Comparison of ENCODE assay signal across 12 cellular contexts in the genomic region with DNA sequence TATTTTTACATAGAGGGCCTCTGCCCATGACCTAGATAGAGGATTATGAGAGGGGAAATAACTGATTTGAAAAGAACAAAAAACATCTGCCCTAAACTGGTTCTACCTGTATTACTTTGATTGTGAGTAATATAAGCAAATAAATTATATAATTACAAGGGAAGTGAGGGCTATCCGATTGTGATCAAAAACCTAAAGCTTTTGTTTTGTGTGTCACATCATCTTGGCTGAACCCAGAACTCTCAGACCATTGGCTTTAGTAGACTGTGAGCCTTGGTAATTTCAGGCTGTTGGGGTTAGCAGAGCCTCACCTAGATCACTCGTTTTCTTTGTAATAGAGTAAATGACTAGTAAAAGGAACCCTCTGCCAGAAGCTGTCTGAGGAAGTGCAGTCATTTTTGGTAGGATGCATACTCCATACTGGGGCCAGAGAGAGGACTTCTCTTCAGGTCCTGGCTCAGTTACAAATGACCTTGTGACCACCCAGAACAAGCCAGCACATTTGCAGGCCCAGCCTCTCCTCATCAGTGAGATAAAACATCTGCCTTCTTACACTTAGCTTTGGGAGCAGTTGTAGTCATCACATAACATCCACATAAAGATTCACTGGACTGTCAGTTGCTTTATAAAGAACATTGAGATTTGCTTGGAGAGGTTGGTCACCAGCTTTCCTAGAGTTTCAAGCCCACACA. TPM values are rescaled to one million over a fixed set of nuclear protein-coding genes. Genes with fewer than 3 reads are reported as not detected.
A peak's percentile ranks its signal among the peaks of the same experiment; 100 is the strongest.
DNase-seq lines count a peak whose midpoint lies in the region; ATAC-seq and TF ChIP-seq lines count a peak whose summit lies in the region.
"Had no signal": no experiment of that assay in that cellular context is flagged by ENCODE, and none has a peak within 500 bp of the region (broad histone marks: within the 10 kb centered on the region; RNA-seq: fewer than 3 reads in every experiment).

No MANE protein-coding gene starts in this region.

- H3F3A ChIP-seq in GM23248 (ENCODE audit: insufficient read depth): peaks cover 7% of the 10 kb centered on the region

- H4K20me1 ChIP-seq in GM23248 (ENCODE audit: insufficient read depth): peaks cover 8% of the 10 kb centered on the region; the same call in 1 of the 2 replicates

- H3K4me1 ChIP-seq in GM23248 (ENCODE audit: insufficient read depth): peaks cover 4% of the 10 kb centered on the region
- H3K4me1 ChIP-seq in body of pancreas: peaks cover 17% of the 10 kb centered on the region
- H3K4me1 ChIP-seq in heart right ventricle: peaks cover 12 to 88% (median 76%) of the 10 kb centered on the region in 9 donors
- H3K4me1 ChIP-seq in ovary (ENCODE audit: insufficient read depth): peaks cover 15% of the 10 kb centered on the region

- TF ChIP-seq POLR2A in body of pancreas (IDR thresholded peaks at IDR 0.05): no peak
- no peak for TF ChIP-seq POLR2A in ovary (IDR thresholded peaks at IDR 0.05)

- in situ Hi-C loops in GM23248 (cut with MboI): no loop called here

- DNase-seq in GM23248 (peak; percentile 9), body of pancreas (peak in 2 of 4 donors; percentile 22 to 34), heart right ventricle (peak in 1 of 2 donors; percentile 71), ovary (peak; percentile 45 to 66 (median 59)), DMS 273 treated with DMSO at 0.1 percent for 48 hours (lab: John Stamatoyannopoulos, UW) (no peak)
- DNase-seq: NCI-H146, NCI-H69 had no signal

- H3K36me3 ChIP-seq in GM23248 (ENCODE audit: low read depth) (peaks cover 16% of the 10 kb centered on the region; the same call in 1 of the 2 replicates), body of pancreas (replicated peaks in 1 of 2; ENCODE audit: insufficient read depth in 1 of 2, low read depth in 2 of 2) (peaks cover 0 to 4% of the 10 kb centered on the region in 2 donors), heart right ventricle (peaks cover 0 to 52% (median 21%) of the 10 kb centered on the region in 9 donors), ovary (no peaks in the 10 kb centered on the region)

- ATAC-seq in body of pancreas: peak; percentile 52
- peak; percentile 69 to 90 (median 86) for ATAC-seq in heart right ventricle
- no peak for ATAC-seq in HG02973 (IDR thresholded peaks at IDR 0.05; ENCODE audit: unreplicated experiment)
- no peak for ATAC-seq in GM18502 (IDR thresholded peaks at IDR 0.05; ENCODE audit: poor library complexity, unreplicated experiment)
- ATAC-seq in GM21737 (IDR thresholded peaks at IDR 0.05; ENCODE audit: unreplicated experiment): no peak

- H3K4me3 ChIP-seq in GM23248 (no peak overlapping the region), body of pancreas (no peak overlapping the region), heart right ventricle (no peak overlapping the region), ovary (no peak overlapping the region)

- H3K27ac ChIP-seq in GM23248 (no peak overlapping the region), body of pancreas (no peak overlapping the region), heart right ventricle (peak overlapping the region in 8 of 10 donors; percentile 23 to 75 (median 55)), ovary (no peak overlapping the region)
- H3K27ac ChIP-seq: epithelial cell of prostate, neutrophil had no signal

- no peaks in the 10 kb centered on the region for H3K27me3 ChIP-seq in GM23248 (replicated peaks; ENCODE audit: insufficient read depth)
- H3K27me3 ChIP-seq in body of pancreas: no peaks in the 10 kb centered on the region
- H3K27me3 ChIP-seq in heart right ventricle: no peaks in the 10 kb centered on the region
- no peaks in the 10 kb centered on the region for H3K27me3 ChIP-seq in ovary
- H3K27me3 ChIP-seq: neutrophil had no signal

- H3K9ac ChIP-seq in GM23248: no peak overlapping the region

- H3K4me2 ChIP-seq in GM23248 (ENCODE audit: unreplicated experiment): no peak overlapping the region

- 70 to 71% methylated on average over 2 of the region's 2 CpGs for WGBS in GM23248 (ENCODE audit: low coverage in 1 of 2, low lambda C conversion rate in 2 of 2, missing lambda C conversion rate in 2 of 2), 2 experiments
- WGBS in body of pancreas, 2 donors: 39 to 44% methylated on average over 2 of the region's 2 CpGs
- 38 to 45% methylated on average over 2 of the region's 2 CpGs for WGBS in heart right ventricle, 2 donors
- WGBS in ovary, 3 donors: 16 to 20% (median 17%) methylated on average over 2 of the region's 2 CpGs

- no peak overlapping the region for H2AFZ ChIP-seq in GM23248

- H3K79me2 ChIP-seq in GM23248 (ENCODE audit: insufficient read depth): peaks cover 100% of the 10 kb centered on the region

- H3K9me3 ChIP-seq in GM23248 (ENCODE audit: low read depth): no peaks in the 10 kb centered on the region
- H3K9me3 ChIP-seq in body of pancreas: no peaks in the 10 kb centered on the region
- no peaks in the 10 kb centered on the region for H3K9me3 ChIP-seq in heart right ventricle
- H3K9me3 ChIP-seq in ovary: no peaks in the 10 kb centered on the region
- H3K9me3 ChIP-seq: neutrophil had no signal

- no peak for TF ChIP-seq EP300 in ovary (IDR thresholded peaks at IDR 0.05)

- intact Hi-C loops in body of pancreas (cut with DNase I) (no loop called here), heart right ventricle (cut with DNase I) (no loop called here), ovary (cut with DNase I) (no loop called here)

- no peaks in the 10 kb centered on the region for H3K9me2 ChIP-seq in GM23248 (ENCODE audit: insufficient read depth)

- TF ChIP-seq CTCF in body of pancreas (IDR thresholded peaks at IDR 0.05) (no peak), heart right ventricle (IDR thresholded peaks at IDR 0.05) (no peak), ovary (IDR thresholded peaks at IDR 0.05) (no peak)

RNA-seq across cellular contexts. Expression of a gene that starts 13.5 kb away (rescaled TPM):
- 15.2 and 19.7 TPM in 2 replicates for total RNA-seq in GM23248 (2014; rRNA removed; shearing (Covaris generic))
- polyA plus RNA-seq in GM23248 (2016; fragmentation: Nextera tagmentation; extraction: Ambion mirVana) (5.9 and 6.9 TPM in 2 replicates), heart right ventricle (1 to 10 TPM; 5.4 to 5.6 TPM), ovary (1 to 10 TPM; 5.1 to 7.3 TPM)
- total RNA-seq in body of pancreas (10 to 100 TPM in 1 of 2 donors, 1 to 10 TPM in 1; 8.6 to 22.7 TPM), heart right ventricle (10 to 100 TPM; 10.7 to 17.2 (median 13.9) TPM), ovary (10 to 100 TPM; 10.2 to 20.2 (median 14.6) TPM)

Comparison
In these comparisons a context has a peak if more than half of its experiments do, and no peak if none do; other contexts are left out.
1. H3K27ac ChIP-seq: peak in heart right ventricle (8 of 10); none in GM23248 (single experiment), body of pancreas (0 of 4) and ovary (0 of 2).
2. ATAC-seq: peak in body of pancreas (single experiment) and heart right ventricle (8 of 8); none in HG02973 (single experiment), GM18502 (single experiment) and GM21737 (single experiment).